In genomic region chr17:32128470-32128869, GRCh38 we compare ENCODE assay signal across 8 cellular contexts. TPM values are rescaled to one million over a fixed set of nuclear protein-coding genes. Genes with fewer than 3 reads are reported as not detected.
DNase-seq lines count a peak whose midpoint lies in the region; ATAC-seq, FAIRE-seq and TF ChIP-seq lines count a peak whose summit lies in the region.
"Not testable (repeated sequence)": the region's sequence is repeated elsewhere in the genome, so short reads cannot be mapped to it uniquely, and the experiment has no call there.

No MANE protein-coding gene starts in this region.

- POLR2A ChIA-PET in endothelial cell of umbilical vein (lab: Charles Lee): interaction anchor here (0.7 kb wide), 1 partner anchor 25 kb away, joined by 3 read pairs; no protein-coding TSS in a partner anchor

- H3K79me2 ChIP-seq in endothelial cell of umbilical vein (ENCODE audit: control insufficient read depth, insufficient read depth, low read length): not testable (repeated sequence)

- BruUV-seq in endothelial cell of umbilical vein (replicated peaks; lab: Mats Ljungman, UMichigan): not testable (repeated sequence)

- dilution Hi-C loops in endothelial cell of umbilical vein (cut with MboI; ENCODE audit: extremely low pct_ligation_motif_present, low sequenced_read_pairs): not testable (repeated sequence)

- H3K27me3 ChIP-seq in MG63; adipocyte (replicated peaks; ENCODE audit: control insufficient read depth, insufficient read depth, low read length); endothelial cell of umbilical vein (ENCODE audit: control insufficient read depth in 2 of 2, insufficient read depth in 2 of 2, low read length in 2 of 2); left lung; psoas muscle (ENCODE audit: insufficient read depth in 3 of 3, low read length in 2 of 3); upper lobe of right lung: not testable (repeated sequence)

- peak overlapping the region; percentile 86 for H3K9ac ChIP-seq in adipocyte (ENCODE audit: low read length)
- not testable (repeated sequence) for H3K9ac ChIP-seq in endothelial cell of umbilical vein (replicated peaks; ENCODE audit: extremely low read depth, insufficient read depth, low read length)

- intact Hi-C loops in endothelial cell of umbilical vein (cut with micrococcal nuclease); left lung (cut with DNase I); psoas muscle (cut with DNase I); upper lobe of right lung (cut with DNase I): not testable (repeated sequence)

- DNase-seq in DMS 273 (lab: John Stamatoyannopoulos, UW; ENCODE audit: unreplicated experiment) (peak; percentile 34), adipocyte (ENCODE audit: low read depth) (peak; percentile 12)
- not testable (repeated sequence) for DNase-seq in MG63; endothelial cell of umbilical vein (ENCODE audit: low read depth, low spot score); left lung; psoas muscle; upper lobe of right lung

- H3K4me2 ChIP-seq in endothelial cell of umbilical vein (ENCODE audit: insufficient read depth, low read length): peak overlapping the region; percentile 78

- not testable (repeated sequence) for H2AFZ ChIP-seq in endothelial cell of umbilical vein (ENCODE audit: low read depth, low read length)

- not testable (repeated sequence) for TF ChIP-seq POLR2A in endothelial cell of umbilical vein (IDR thresholded peaks at IDR 0.05; ENCODE audit: low read depth, low read length)

- H3K36me3 ChIP-seq in MG63; adipocyte (ENCODE audit: control insufficient read depth, insufficient read depth, low read length, severe bottlenecking); endothelial cell of umbilical vein (ENCODE audit: control insufficient read depth in 2 of 2, extremely low read depth in 1 of 2, insufficient read depth in 2 of 2, low read length in 2 of 2); left lung; psoas muscle (ENCODE audit: insufficient read depth in 1 of 2, low read depth in 1 of 2); upper lobe of right lung: not testable (repeated sequence)

- WGBS in psoas muscle, 3 donors: 57 to 79% (median 66%) methylated on average over 7 of the region's 7 CpGs

- H3K27ac ChIP-seq in VCaP (peak overlapping the region; percentile 82), left lung (peak overlapping the region; percentile 90)
- not testable (repeated sequence) for H3K27ac ChIP-seq in endothelial cell of umbilical vein (ENCODE audit: insufficient read depth, low read depth, low read length); psoas muscle; upper lobe of right lung

- H3K9me3 ChIP-seq in MG63; adipocyte (ENCODE audit: control insufficient read depth, low read length); endothelial cell of umbilical vein (replicated peaks; ENCODE audit: control insufficient read depth, insufficient read depth, low read length); left lung; psoas muscle; upper lobe of right lung: not testable (repeated sequence)

- H3K9me1 ChIP-seq in endothelial cell of umbilical vein (replicated peaks; ENCODE audit: control insufficient read depth, extremely low read depth, insufficient read depth, low read length): not testable (repeated sequence)

- H3K4me3 ChIP-seq in MG63: peak overlapping the region; percentile 63
- peak overlapping the region; percentile 87 for H3K4me3 ChIP-seq in adipocyte (ENCODE audit: low read length)
- peak overlapping the region in 1 of 3 experiments; percentile 77 for H3K4me3 ChIP-seq in endothelial cell of umbilical vein (replicated peaks in 1 of 3; ENCODE audit: insufficient read depth in 1 of 3, low read depth in 1 of 3, low read length in 3 of 3)
- peak overlapping the region in 1 of 2 donors; percentile 57 for H3K4me3 ChIP-seq in left lung
- peak overlapping the region; percentile 69 for H3K4me3 ChIP-seq in psoas muscle
- H3K4me3 ChIP-seq in upper lobe of right lung: peak overlapping the region; percentile 80

- not testable (repeated sequence) for TF ChIP-seq CTCF in VCaP (conservative IDR thresholded peaks at IDR 0.05); endothelial cell of umbilical vein (IDR thresholded peaks at IDR 0.05; ENCODE audit: extremely low read depth in 1 of 2, insufficient read depth in 1 of 2, low read depth in 1 of 2, low read length in 2 of 2); left lung (IDR thresholded peaks at IDR 0.05); psoas muscle (IDR thresholded peaks at IDR 0.05); upper lobe of right lung (IDR thresholded peaks at IDR 0.05)

- not testable (repeated sequence) for H4K20me1 ChIP-seq in endothelial cell of umbilical vein (replicated peaks; ENCODE audit: control insufficient read depth, extremely low read depth, insufficient read depth, low read length)

- CTCF ChIA-PET in endothelial cell of umbilical vein (lab: Charles Lee): interaction anchor here (0.6 to 1.4 kb wide), 3 partner anchors 11 to 123 kb away, joined by 3 to 10 read pairs (median 3); no protein-coding TSS in a partner anchor

- not testable (repeated sequence) for FAIRE-seq in endothelial cell of umbilical vein (lab: Jason Lieb, UNC)

- peaks cover 19% of the 10 kb centered on the region for H3K4me1 ChIP-seq in adipocyte (ENCODE audit: control insufficient read depth, insufficient read depth, low read length)
- not testable (repeated sequence) for H3K4me1 ChIP-seq in endothelial cell of umbilical vein (ENCODE audit: control insufficient read depth, extremely low read depth, insufficient read depth, low read length); psoas muscle; upper lobe of right lung
- peaks cover 0 to 23% of the 10 kb centered on the region in 2 donors for H3K4me1 ChIP-seq in left lung

- ATAC-seq in left lung, psoas muscle, upper lobe of right lung: not testable (repeated sequence)

RNA-seq across cellular contexts. Expression of gene RHOT1, which starts 13.8 kb away (rescaled TPM):
- total RNA-seq in MG63 (2014; rRNA removed; shearing (Covaris generic); ENCODE audit: low replicate concordance): 32.5 and 114 TPM in 2 replicates
- 22.0 and 23.5 TPM in 2 replicates for total RNA-seq in endothelial cell of umbilical vein
- 22.1 and 28.8 TPM in 2 replicates for polyA plus RNA-seq in endothelial cell of umbilical vein
- 30.1 and 30.5 TPM in 2 replicates for polyA plus RNA-seq in endothelial cell of umbilical vein (2011; cell fraction: cytosol; rRNA removed)
- polyA plus RNA-seq in endothelial cell of umbilical vein (2011; cell fraction: nucleus; rRNA removed): 35.8 and 46.0 TPM in 2 replicates
- polyA plus RNA-seq in endothelial cell of umbilical vein (2012): 22.4 and 26.7 TPM in 2 replicates
- polyA minus RNA-seq in endothelial cell of umbilical vein: 40.0 and 41.7 TPM in 2 replicates
- polyA minus RNA-seq in endothelial cell of umbilical vein (2011; cell fraction: cytosol; rRNA and poly(A)+ RNA removed): 18.0 TPM
- polyA minus RNA-seq in endothelial cell of umbilical vein (2011; cell fraction: nucleus; rRNA and poly(A)+ RNA removed): 47.5 and 66.6 TPM in 2 replicates
- total RNA-seq in left lung: 10 to 100 TPM; 37.9 to 40.8 TPM
- 10 to 100 TPM; 22.9 to 41.0 (median 35.1) TPM for total RNA-seq in psoas muscle
- polyA plus RNA-seq in psoas muscle: 10 to 100 TPM; 26.4 to 32.0 (median 30.1) TPM
- 46.6 TPM for total RNA-seq in upper lobe of right lung
